27 cellular contexts compared by ENCODE assay signal in genomic region chr11:19832166-19832750, GRCh38.
DNase-seq lines count a peak whose midpoint lies in the region; ATAC-seq and TF ChIP-seq lines count a peak whose summit lies in the region.
"Had no signal": no experiment of that assay in that cellular context is flagged by ENCODE, and none has a peak within 500 bp of the region (broad histone marks: within the 10 kb centered on the region; RNA-seq: fewer than 3 reads in every experiment).

No MANE protein-coding gene starts in this region.

- peaks cover 36% of the 10 kb centered on the region for H3K4me1 Mint-ChIP-seq in neural progenitor cell
- no peaks in the 10 kb centered on the region for H3K4me1 Mint-ChIP-seq in T-cell
- H3K4me1 Mint-ChIP-seq: activated naive CD8-positive, alpha-beta T cell treated with anti-CD3 and anti-CD28 coated beads, Interleukin-2, amount 10 ng/mL, durations not matched to agents 7 days and 5 days; stimulated activated naive CD8-positive, alpha-beta T cell treated with anti-CD3 and anti-CD28 coated beads, Interleukin-15, amount 100 ng/mL, for 72 hours; T-helper 17 cell had no signal

- 74 to 79% methylated on average over 10 of the region's 10 CpGs for WGBS in ectodermal cell, 2 experiments
- 93% methylated on average over 10 of the region's 10 CpGs for WGBS in SK-N-SH (ENCODE audit: low lambda C conversion rate)

- H3K27me3 Mint-ChIP-seq in neural progenitor cell (ENCODE audit: insufficient read depth, low read depth) (peaks cover 2% of the 10 kb centered on the region), T-cell (peaks cover 0 to 3% of the 10 kb centered on the region in 2 donors)
- H3K27me3 Mint-ChIP-seq: activated naive CD8-positive, alpha-beta T cell treated with anti-CD3 and anti-CD28 coated beads, Interleukin-2, amount 10 ng/mL, durations not matched to agents 7 days and 5 days; CD4-positive, CD25-positive, alpha-beta regulatory T cell; stimulated activated naive CD8-positive, alpha-beta T cell treated with anti-CD3 and anti-CD28 coated beads, Interleukin-15, amount 100 ng/mL, for 72 hours; T-helper 17 cell had no signal

- no peak for TF ChIP-seq EP300 in SK-N-SH (IDR thresholded peaks at IDR 0.05; ENCODE audit: borderline replicate concordance in 1 of 2, low read depth in 1 of 2, low read length in 1 of 2)

- H3K27me3 ChIP-seq in ectodermal cell (ENCODE audit: control insufficient read depth, insufficient read depth, low read length, poor library complexity, severe bottlenecking): no peaks in the 10 kb centered on the region
- no peaks in the 10 kb centered on the region for H3K27me3 ChIP-seq in neural progenitor cell
- no peaks in the 10 kb centered on the region for H3K27me3 ChIP-seq in SK-N-SH (ENCODE audit: insufficient read depth)
- H3K27me3 ChIP-seq in upper lobe of right lung: no peaks in the 10 kb centered on the region
- H3K27me3 ChIP-seq: tibial artery had no signal

- H3K36me3 ChIP-seq in ectodermal cell (ENCODE audit: control insufficient read depth, insufficient read depth, low read length) (peaks cover 32% of the 10 kb centered on the region), neural progenitor cell (no peaks in the 10 kb centered on the region), SK-N-SH (replicated peaks in 1 of 2; ENCODE audit: control insufficient read depth in 1 of 2, insufficient read depth in 2 of 2, low read length in 1 of 2) (peaks cover 33 to 64% of the 10 kb centered on the region in 2 experiments), upper lobe of right lung (peaks cover 3% of the 10 kb centered on the region)

- no peak overlapping the region for H3K4me3 ChIP-seq in ectodermal cell (ENCODE audit: insufficient read depth, low read depth, low read length)
- no peak overlapping the region for H3K4me3 ChIP-seq in neural progenitor cell
- no peak overlapping the region for H3K4me3 ChIP-seq in SK-N-SH (ENCODE audit: low read depth in 2 of 2, low read length in 1 of 2)
- no peak overlapping the region for H3K4me3 ChIP-seq in upper lobe of right lung
- H3K4me3 ChIP-seq: K562, skin epidermis, tibial artery had no signal

- H3K27ac Mint-ChIP-seq in neural progenitor cell: peak overlapping the region; percentile 72
- H3K27ac Mint-ChIP-seq in T-cell: no peak overlapping the region
- H3K27ac Mint-ChIP-seq: activated CD8-positive, alpha-beta T cell treated with anti-CD3 and anti-CD28 coated beads, Interleukin-2, amount 10 ng/mL, durations not matched to agents 7 days and 5 days; activated naive CD8-positive, alpha-beta T cell treated with anti-CD3 and anti-CD28 coated beads, Interleukin-2, amount 10 ng/mL, durations not matched to agents 7 days and 5 days; CD4-positive, CD25-positive, alpha-beta regulatory T cell; stimulated activated naive CD8-positive, alpha-beta T cell treated with anti-CD3 and anti-CD28 coated beads, Interleukin-15, amount 100 ng/mL, for 72 hours; T-helper 17 cell had no signal

- TF ChIP-seq RAD21 in SK-N-SH (IDR thresholded peaks at IDR 0.05; ENCODE audit: low read length): no peak

- intact Hi-C loops in upper lobe of right lung (cut with DNase I): no loop called here

- H3K9me3 ChIP-seq in ectodermal cell (ENCODE audit: control insufficient read depth, low read length) (no peaks in the 10 kb centered on the region), neural progenitor cell (ENCODE audit: low read depth) (no peaks in the 10 kb centered on the region), SK-N-SH (no peaks in the 10 kb centered on the region), upper lobe of right lung (no peaks in the 10 kb centered on the region)
- H3K9me3 ChIP-seq: tibial artery had no signal

- no peaks in the 10 kb centered on the region for H3K9me2 ChIP-seq in SK-N-SH

- H3K4me1 ChIP-seq in ectodermal cell (ENCODE audit: control insufficient read depth, insufficient read depth, low read length): peaks cover 19% of the 10 kb centered on the region
- peaks cover 28% of the 10 kb centered on the region for H3K4me1 ChIP-seq in neural progenitor cell
- H3K4me1 ChIP-seq in SK-N-SH (ENCODE audit: control insufficient read depth in 1 of 2, insufficient read depth in 2 of 2, low read depth in 1 of 2, low read length in 1 of 2): peaks cover 0 to 10% of the 10 kb centered on the region in 2 experiments; a peak in 1 of 4 replicates
- no peaks in the 10 kb centered on the region for H3K4me1 ChIP-seq in upper lobe of right lung

- POLR2A ChIA-PET in T-cell (lab: Charles Lee) (no interaction called here), SK-N-SH (lab: Yijun Ruan, JAX) (no interaction called here)

- CTCF ChIA-PET in T-cell (lab: Charles Lee) (no interaction called here), SK-N-SH (lab: Yijun Ruan, JAX) (interaction anchor here (1.0 to 1.4 kb wide), 3 partner anchors 19 to 89 kb away, joined by 3 to 4 read pairs (median 4); no protein-coding TSS in a partner anchor)

- H3K4me2 ChIP-seq in neural progenitor cell (peak overlapping the region; percentile 48), SK-N-SH (no peak overlapping the region)

- ATAC-seq in T-cell (replicated peaks in 1 of 4) (no peak), SK-N-SH treated with all-trans-retinoic acid at 6 μM for 48 hours (no peak), upper lobe of right lung (no peak)
- ATAC-seq: activated CD8-positive, alpha-beta T cell treated with anti-CD3 and anti-CD28 coated beads, Interleukin-2, amount 10 ng/mL, durations not matched to agents 7 days and 5 days; K562; left cardiac atrium; stimulated activated naive CD8-positive, alpha-beta T cell treated with anti-CD3 and anti-CD28 coated beads, Interleukin-15, amount 100 ng/mL, for 72 hours; T-helper 17 cell had no signal

- peaks cover 3% of the 10 kb centered on the region for H4K20me1 ChIP-seq in neural progenitor cell (ENCODE audit: low read depth)
- peaks cover 76% of the 10 kb centered on the region for H4K20me1 ChIP-seq in SK-N-SH (ENCODE audit: insufficient read depth)

- H3F3A ChIP-seq in neural progenitor cell (ENCODE audit: low read depth): peaks cover 29% of the 10 kb centered on the region
- H3F3A ChIP-seq in SK-N-SH (replicated peaks; ENCODE audit: insufficient read depth): peaks cover 5% of the 10 kb centered on the region

- H3K79me2 ChIP-seq in neural progenitor cell (ENCODE audit: low read depth): peaks cover 11% of the 10 kb centered on the region
- H3K79me2 ChIP-seq in SK-N-SH (ENCODE audit: insufficient read depth): peaks cover 94% of the 10 kb centered on the region

- no peak overlapping the region for H2AFZ ChIP-seq in neural progenitor cell (replicated peaks)
- H2AFZ ChIP-seq in SK-N-SH (ENCODE audit: low read depth): no peak overlapping the region

- H3K27ac ChIP-seq in ectodermal cell (ENCODE audit: insufficient read depth, low read depth, low read length, poor library complexity, severe bottlenecking) (peak overlapping the region; percentile 31), neural progenitor cell (peak overlapping the region; percentile 64), SK-N-SH (ENCODE audit: low read depth in 2 of 2, low read length in 1 of 2) (no peak overlapping the region), upper lobe of right lung (no peak overlapping the region)
- H3K27ac ChIP-seq: skin epidermis, tibial artery had no signal

- H3K36me3 Mint-ChIP-seq in neural progenitor cell (peaks cover 22% of the 10 kb centered on the region), T-cell (no peaks in the 10 kb centered on the region)
- H3K36me3 Mint-ChIP-seq: activated naive CD8-positive, alpha-beta T cell treated with anti-CD3 and anti-CD28 coated beads, Interleukin-2, amount 10 ng/mL, durations not matched to agents 7 days and 5 days; CD4-positive, CD25-positive, alpha-beta regulatory T cell had no signal

- H3K4me3 Mint-ChIP-seq in neural progenitor cell (no peak overlapping the region), T-cell (no peak overlapping the region)
- H3K4me3 Mint-ChIP-seq: activated CD8-positive, alpha-beta T cell treated with anti-CD3 and anti-CD28 coated beads, Interleukin-2, amount 10 ng/mL, durations not matched to agents 7 days and 5 days; activated naive CD8-positive, alpha-beta T cell treated with anti-CD3 and anti-CD28 coated beads, Interleukin-2, amount 10 ng/mL, durations not matched to agents 7 days and 5 days; CD4-positive, CD25-positive, alpha-beta regulatory T cell; stimulated activated naive CD8-positive, alpha-beta T cell treated with anti-CD3 and anti-CD28 coated beads, Interleukin-15, amount 100 ng/mL, for 72 hours; T-helper 17 cell had no signal

- no peak for TF ChIP-seq CTCF in neural progenitor cell (IDR thresholded peaks at IDR 0.05)
- no peak for TF ChIP-seq CTCF in SK-N-SH (IDR thresholded peaks at IDR 0.05)
- no peak for TF ChIP-seq CTCF in upper lobe of right lung (IDR thresholded peaks at IDR 0.05)

- H3K9ac ChIP-seq in neural progenitor cell (no peak overlapping the region), SK-N-SH (no peak overlapping the region)

- peak; percentile 32 for DNase-seq in D341Med (ENCODE audit: low spot score)
- DNase-seq in NCI-H82 (lab: John Stamatoyannopoulos, UW): peak; percentile 92
- DNase-seq in neural progenitor cell (ENCODE audit: low spot score): peak; percentile 20
- DNase-seq in T-cell: no peak
- DNase-seq in SK-N-SH: no peak
- no peak for DNase-seq in upper lobe of right lung
- DNase-seq: 8988T; activated CD8-positive, alpha-beta T cell treated with anti-CD3 and anti-CD28 coated beads, Interleukin-2, amount 10 ng/mL, durations not matched to agents 7 days and 5 days; activated effector memory CD4-positive, alpha-beta T cell treated with Interleukin-2 at 50 U/mL for 16 hours; activated naive CD8-positive, alpha-beta T cell treated with anti-CD3 and anti-CD28 coated beads, Interleukin-2, amount 10 ng/mL, durations not matched to agents 7 days and 5 days; CD4-positive, CD25-positive, alpha-beta regulatory T cell; DMS153; effector CD4-positive, alpha-beta T cell; HCEC 1CT; left cardiac atrium; mammary epithelial cell; NCI-H1105; NCI-H187 treated with DMSO at 0.1 percent for 48 hours; NCI-H748 treated with DMSO at 0.1 percent for 48 hours; RPMI8226; stimulated activated naive CD8-positive, alpha-beta T cell treated with anti-CD3 and anti-CD28 coated beads, Interleukin-15, amount 100 ng/mL, for 72 hours; T-helper 17 cell; tibial artery had no signal

- no peaks in the 10 kb centered on the region for H3K9me3 Mint-ChIP-seq in neural progenitor cell
- H3K9me3 Mint-ChIP-seq in T-cell: peaks cover 0 to 9% (median 5%) of the 10 kb centered on the region in 3 donors
- H3K9me3 Mint-ChIP-seq: activated naive CD8-positive, alpha-beta T cell treated with anti-CD3 and anti-CD28 coated beads, Interleukin-2, amount 10 ng/mL, durations not matched to agents 7 days and 5 days had no signal

TF ChIP-seq in SK-N-SH treated with all-trans-retinoic acid at 6 μM for 48 hours, 23 proteins besides CTCF, POLR2A, EP300 and RAD21 (continues in another document):
- TF ChIP-seq ZNF70 (CRISPR knock-in tag; IDR thresholded peaks at IDR 0.05): no peak
- no peak for TF ChIP-seq SNAI2 (CRISPR knock-in tag; IDR thresholded peaks at IDR 0.05)
- TF ChIP-seq RARB (CRISPR knock-in tag; IDR thresholded peaks at IDR 0.05): no peak
- no peak for TF ChIP-seq ZNF8 (CRISPR knock-in tag; IDR thresholded peaks at IDR 0.05)

TF ChIP-seq in SK-N-SH, 30 proteins besides CTCF, POLR2A, EP300 and RAD21 (continues in another document):
- no peak for TF ChIP-seq CHD2 (IDR thresholded peaks at IDR 0.05; ENCODE audit: low read length, partially characterized antibody)

Comparison
In these comparisons a context has a peak if more than half of its experiments do, and no peak if none do; other contexts are left out.
1. DNase-seq: peak in D341Med (single experiment), NCI-H82 (single experiment) and neural progenitor cell (single experiment); none in T-cell (0 of 34), SK-N-SH (single experiment) and upper lobe of right lung (single experiment).
2. H3K27ac ChIP-seq: peak in ectodermal cell (single experiment) and neural progenitor cell (single experiment); none in SK-N-SH (0 of 2) and upper lobe of right lung (single experiment).